Comparison of ENCODE assay signal across 29 cellular contexts in genomic region chr5:29252390-29252789, GRCh38.
"Had no signal": no experiment of that assay in that cellular context is flagged by ENCODE, and none has a peak within 500 bp of the region (broad histone marks: within the 10 kb centered on the region; RNA-seq: fewer than 3 reads in every experiment).

No MANE protein-coding gene starts in this region.

- H3K27me3 ChIP-seq: breast epithelium, pancreas, suprapubic skin, tibial artery, upper lobe of right lung had no signal

- H3K4me3 Mint-ChIP-seq: activated CD4-positive, alpha-beta T cell treated with anti-CD3 and anti-CD28 coated beads, Interleukin-2, amount 10 ng/mL, durations not matched to agents 7 days and 5 days; activated CD8-positive, alpha-beta T cell treated with anti-CD3 and anti-CD28 coated beads for 36 hours; activated naive CD8-positive, alpha-beta T cell treated with anti-CD3 and anti-CD28 coated beads, Interleukin-2, amount 50 U/mL, for 24 hours; activated T-cell treated with anti-CD3 and anti-CD28 coated beads, Interleukin-2, amount 50 U/mL, for 4 hours; activated T-helper 17 cell treated with anti-CD3 and anti-CD28 coated beads, Interleukin-2, amount 50 U/mL, for 72 hours; immature natural killer cell; naive thymus-derived CD4-positive, alpha-beta T cell; stimulated activated naive B cell treated with anti-CD40 and anti-IgM and Interleukin-4, amounts not matched to agents 10 μg/mL and 1 μg/mL and 100 μg/mL, for 72 hours had no signal

- H3K4me1 Mint-ChIP-seq: activated CD4-positive, alpha-beta T cell treated with anti-CD3 and anti-CD28 coated beads, Interleukin-2, amount 10 ng/mL, durations not matched to agents 7 days and 5 days; activated naive CD8-positive, alpha-beta T cell treated with anti-CD3 and anti-CD28 coated beads, Interleukin-2, amount 50 U/mL, for 24 hours; activated T-helper 17 cell treated with anti-CD3 and anti-CD28 coated beads, Interleukin-2, amount 50 U/mL, for 72 hours; immature natural killer cell; naive thymus-derived CD4-positive, alpha-beta T cell; stimulated activated naive B cell treated with anti-CD40 and anti-IgM and Interleukin-4, amounts not matched to agents 10 μg/mL and 1 μg/mL and 100 μg/mL, for 72 hours had no signal

- H3K4me3 ChIP-seq: breast epithelium, pancreas, psoas muscle, smooth muscle cell, suprapubic skin, tibial artery, upper lobe of right lung had no signal

- H3K36me3 Mint-ChIP-seq: immature natural killer cell; naive thymus-derived CD4-positive, alpha-beta T cell; stimulated activated naive B cell treated with anti-CD40 and anti-IgM and Interleukin-4, amounts not matched to agents 10 μg/mL and 1 μg/mL and 100 μg/mL, for 72 hours had no signal

- H3K9me3 ChIP-seq: breast epithelium, pancreas, psoas muscle, tibial artery, upper lobe of right lung had no signal

- H3K4me2 ChIP-seq: smooth muscle cell had no signal

- H3K4me1 ChIP-seq: breast epithelium, pancreas, psoas muscle, suprapubic skin, tibial artery, upper lobe of right lung had no signal

- H3K36me3 ChIP-seq: breast epithelium, pancreas, suprapubic skin, tibial artery, upper lobe of right lung had no signal

- H3K27ac Mint-ChIP-seq: activated CD4-positive, alpha-beta T cell treated with anti-CD3 and anti-CD28 coated beads, Interleukin-2, amount 10 ng/mL, durations not matched to agents 7 days and 5 days; activated CD8-positive, alpha-beta T cell treated with anti-CD3 and anti-CD28 coated beads for 36 hours; activated naive CD8-positive, alpha-beta T cell treated with anti-CD3 and anti-CD28 coated beads, Interleukin-2, amount 50 U/mL, for 24 hours; activated T-helper 17 cell treated with anti-CD3 and anti-CD28 coated beads, Interleukin-2, amount 50 U/mL, for 72 hours; immature natural killer cell; naive thymus-derived CD4-positive, alpha-beta T cell; stimulated activated naive B cell treated with anti-CD40 and anti-IgM and Interleukin-4, amounts not matched to agents 10 μg/mL and 1 μg/mL and 100 μg/mL, for 72 hours had no signal

- DNase-seq: activated CD4-positive, alpha-beta T cell treated with anti-CD3 and anti-CD28 coated beads for 1 hour; activated CD4-positive, alpha-beta T cell treated with anti-CD3 and anti-CD28 coated beads, Interleukin-2, amount 10 ng/mL, durations not matched to agents 7 days and 5 days; activated CD8-positive, alpha-beta T cell treated with anti-CD3 and anti-CD28 coated beads for 36 hours; activated gamma-delta T cell treated with Interleukin-2 at 50 U/mL for 16 hours; activated naive CD4-positive, alpha-beta T cell treated with anti-CD3 and anti-CD28 coated beads, Interleukin-2, amount 50 U/mL, for 16 hours; activated naive CD8-positive, alpha-beta T cell treated with anti-CD3 and anti-CD28 coated beads, Interleukin-2, amount 50 U/mL, for 24 hours; activated T-cell treated with anti-CD3 and anti-CD28 coated beads, Interleukin-2, amount 50 U/mL, for 4 hours; amygdala; central memory CD4-positive, alpha-beta T cell; foreskin fibroblast; head of caudate nucleus; hippocampal formation; immature natural killer cell; kidney; midbrain; naive thymus-derived CD4-positive, alpha-beta T cell; nucleus accumbens; pancreas; psoas muscle; stimulated activated CD4-positive, alpha-beta T cell treated with anti-CD3 and anti-CD28 coated beads, Interleukin-15, amount 100 ng/mL, for 24 hours; stimulated activated CD4-positive, alpha-beta T cell treated with anti-CD3 and anti-CD28 coated beads, Interleukin-2, amount 100 ng/mL, for 24 hours; stimulated activated naive B cell treated with anti-CD40 and anti-IgM and Interleukin-4, amounts not matched to agents 10 μg/mL and 1 μg/mL and 100 μg/mL, for 72 hours; tibial artery; upper lobe of right lung had no signal

- H3K27me3 Mint-ChIP-seq: activated CD4-positive, alpha-beta T cell treated with anti-CD3 and anti-CD28 coated beads, Interleukin-2, amount 10 ng/mL, durations not matched to agents 7 days and 5 days; activated CD8-positive, alpha-beta T cell treated with anti-CD3 and anti-CD28 coated beads for 36 hours; activated naive CD8-positive, alpha-beta T cell treated with anti-CD3 and anti-CD28 coated beads, Interleukin-2, amount 50 U/mL, for 24 hours; activated T-helper 17 cell treated with anti-CD3 and anti-CD28 coated beads, Interleukin-2, amount 50 U/mL, for 72 hours; naive thymus-derived CD4-positive, alpha-beta T cell; stimulated activated naive B cell treated with anti-CD40 and anti-IgM and Interleukin-4, amounts not matched to agents 10 μg/mL and 1 μg/mL and 100 μg/mL, for 72 hours had no signal

- H3K27ac ChIP-seq: breast epithelium, pancreas, psoas muscle, suprapubic skin, tibial artery, upper lobe of right lung had no signal

- ATAC-seq: activated CD8-positive, alpha-beta T cell treated with anti-CD3 and anti-CD28 coated beads for 36 hours; activated naive CD8-positive, alpha-beta T cell treated with anti-CD3 and anti-CD28 coated beads, Interleukin-2, amount 50 U/mL, for 24 hours; activated T-cell treated with anti-CD3 and anti-CD28 coated beads, Interleukin-2, amount 50 U/mL, for 4 hours; activated T-helper 17 cell treated with anti-CD3 and anti-CD28 coated beads, Interleukin-2, amount 50 U/mL, for 72 hours; esophagus mucosa; naive thymus-derived CD4-positive, alpha-beta T cell; pancreas; psoas muscle; stimulated activated naive B cell treated with anti-CD40 and anti-IgM and Interleukin-4, amounts not matched to agents 10 μg/mL and 1 μg/mL and 100 μg/mL, for 72 hours; upper lobe of right lung had no signal
